In the genomic region with DNA sequence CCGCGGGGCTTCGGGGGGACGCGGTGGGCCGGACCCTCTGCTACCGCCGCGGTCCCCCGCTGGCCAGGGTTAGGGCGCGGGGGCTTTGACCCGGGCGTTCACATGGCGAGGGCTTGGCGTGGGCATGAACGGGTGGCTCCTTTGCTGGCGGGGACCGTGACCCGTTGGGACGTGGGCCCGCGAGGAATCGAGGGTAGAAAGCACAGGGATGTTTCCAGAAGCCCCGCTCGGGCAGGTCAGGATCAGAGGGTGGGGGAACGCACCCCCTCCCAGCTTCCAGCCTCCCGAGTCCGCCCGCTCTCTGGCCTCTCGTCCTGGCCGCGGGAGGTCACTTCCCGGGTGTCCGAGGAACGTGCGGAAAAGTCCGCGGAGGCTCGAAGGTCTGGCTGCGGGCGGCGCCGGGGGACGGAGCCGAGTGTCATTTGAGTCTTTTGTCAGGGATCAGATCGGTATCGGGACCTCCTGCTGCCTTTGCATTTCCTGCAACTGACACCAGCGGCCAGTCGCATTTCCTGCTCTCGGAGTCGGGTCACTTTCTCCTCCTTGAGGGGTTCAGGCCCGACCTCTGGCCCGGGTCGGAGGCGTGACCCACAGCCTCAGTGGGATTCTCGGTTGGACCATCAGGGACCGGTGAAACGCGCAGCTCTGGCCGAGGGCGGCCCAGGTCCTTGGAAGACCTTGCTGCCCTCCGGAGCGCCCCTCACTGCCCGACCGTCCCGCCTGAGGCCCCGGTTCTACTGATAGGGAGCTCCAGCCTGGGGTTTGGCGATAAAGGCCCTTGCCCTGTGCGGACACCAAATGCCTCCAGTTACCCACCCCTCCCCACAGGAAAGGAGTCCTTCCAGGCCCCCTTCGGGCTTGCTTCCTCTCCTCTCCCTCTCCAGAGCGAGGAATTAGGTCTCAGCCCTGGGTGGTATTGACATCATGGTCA, we compare ENCODE assay signal across 9 cellular contexts. TPM values are rescaled to one million over a fixed set of nuclear protein-coding genes. Genes with fewer than 3 reads are reported as not detected.
DNase-seq lines count a peak whose midpoint lies in the region; FAIRE-seq lines count a peak whose summit lies in the region.
"Had no signal": no experiment of that assay in that cellular context is flagged by ENCODE, and none has a peak within 500 bp of the region (broad histone marks: within the 10 kb centered on the region; RNA-seq: fewer than 3 reads in every experiment).

No MANE protein-coding gene starts in this region.

- POLR2A ChIA-PET in activated CD4-positive, alpha-beta memory T cell treated with anti-CD3 and anti-CD28 coated beads for 36 hours (lab: Charles Lee), result no interaction called here

- FAIRE-seq in urothelium cell line (lab: Jason Lieb, UNC), result no peak
- FAIRE-seq: A204.1 had no signal

- H3K4me1 Mint-ChIP-seq in activated CD4-positive, alpha-beta memory T cell treated with anti-CD3 and anti-CD28 coated beads for 36 hours (ENCODE audit: low read depth), result peaks cover 15% of the 10 kb centered on the region

- H3K4me3 Mint-ChIP-seq in activated CD4-positive, alpha-beta memory T cell treated with anti-CD3 and anti-CD28 coated beads for 36 hours, result peak overlapping the region; percentile 44

- H3K36me3 Mint-ChIP-seq in activated CD4-positive, alpha-beta memory T cell treated with anti-CD3 and anti-CD28 coated beads for 36 hours, result no peaks in the 10 kb centered on the region

- H3K4me1 ChIP-seq in iPS DF 6.9 (ENCODE audit: control insufficient read depth, insufficient read depth, low read length), result peaks cover 28% of the 10 kb centered on the region

- CTCF ChIA-PET in activated CD4-positive, alpha-beta memory T cell treated with anti-CD3 and anti-CD28 coated beads for 36 hours (lab: Charles Lee), result interaction anchor here (2.7 kb wide), 1 partner anchor 14 kb away, joined by 9 read pairs; no protein-coding TSS in a partner anchor

- intact Hi-C loops in activated CD4-positive, alpha-beta memory T cell treated with anti-CD3 and anti-CD28 coated beads for 36 hours (cut with micrococcal nuclease), result loop anchor here (5.0 kb wide), 1 partner anchor 47 kb away; no protein-coding TSS in a partner anchor

- H3K27ac ChIP-seq in iPS DF 6.9 (ENCODE audit: low read length), result no peak overlapping the region

- peak overlapping the region; percentile 45; the same call in 1 of the 2 replicates for H3K4me3 ChIP-seq in iPS DF 6.9 (ENCODE audit: low read length)

- DNase-seq in NCI-H146 (lab: John Stamatoyannopoulos, UW) (peak; percentile 38), NCI-H146 treated with DMSO at 0.1 percent for 48 hours (lab: John Stamatoyannopoulos, UW; ENCODE audit: unreplicated experiment) (no peak), iPS DF 6.9 (ENCODE audit: low read depth, low spot score) (no peak), activated gamma-delta T cell treated with Interleukin-2 at 50 U/mL for 16 hours (no peak), urothelium cell line (ENCODE audit: low spot score) (no peak), NAMALWA (ENCODE audit: low spot score) (no peak)
- peak; percentile 35 for DNase-seq in activated CD4-positive, alpha-beta memory T cell treated with anti-CD3 and anti-CD28 coated beads for 36 hours
- DNase-seq in stimulated activated CD8-positive, alpha-beta memory T cell treated with anti-CD3 and anti-CD28 coated beads, Interleukin-4, amount 100 ng/mL, for 48 hours, result peak; percentile 36

- peaks cover 65% of the 10 kb centered on the region for H3K27me3 Mint-ChIP-seq in activated CD4-positive, alpha-beta memory T cell treated with anti-CD3 and anti-CD28 coated beads for 36 hours

- H3K9me3 ChIP-seq in iPS DF 6.9 (ENCODE audit: control insufficient read depth, insufficient read depth, low read length), result no peaks in the 10 kb centered on the region

- H3K36me3 ChIP-seq in iPS DF 6.9 (ENCODE audit: control insufficient read depth, insufficient read depth, low read length), result no peaks in the 10 kb centered on the region

- no CpG with 5 or more reads among the region's 72 CpGs for WGBS in iPS DF 6.9 (ENCODE audit: insufficient coverage, insufficient read length)

- peaks cover 28% of the 10 kb centered on the region; the same call in 1 of the 2 replicates for H3K27me3 ChIP-seq in iPS DF 6.9 (ENCODE audit: control insufficient read depth, insufficient read depth, low read length)

- H3K27ac Mint-ChIP-seq in activated CD4-positive, alpha-beta memory T cell treated with anti-CD3 and anti-CD28 coated beads for 36 hours, result no peak overlapping the region

- no peaks in the 10 kb centered on the region for H3K9me3 Mint-ChIP-seq in activated CD4-positive, alpha-beta memory T cell treated with anti-CD3 and anti-CD28 coated beads for 36 hours

RNA-seq across cellular contexts. Expression of a gene that starts 0.7 kb away (rescaled TPM):
- total RNA-seq in activated CD4-positive, alpha-beta memory T cell treated with anti-CD3 and anti-CD28 coated beads for 36 hours, result under 1 TPM; 0.12 to 0.19 TPM

RNA-seq across cellular contexts. Expression of a gene that starts 32.2 kb away (rescaled TPM):
- total RNA-seq in activated CD4-positive, alpha-beta memory T cell treated with anti-CD3 and anti-CD28 coated beads for 36 hours, result not detected

Comparison
In these comparisons a context has a peak if more than half of its experiments do, and no peak if none do; other contexts are left out.
1. DNase-seq: peak in NCI-H146 (single experiment), activated CD4-positive, alpha-beta memory T cell treated with anti-CD3 and anti-CD28 coated beads for 36 hours (single experiment) and stimulated activated CD8-positive, alpha-beta memory T cell treated with anti-CD3 and anti-CD28 coated beads, Interleukin-4, amount 100 ng/mL, for 48 hours (single experiment); none in NCI-H146 treated with DMSO at 0.1 percent for 48 hours (single experiment), iPS DF 6.9 (single experiment), activated gamma-delta T cell treated with Interleukin-2 at 50 U/mL for 16 hours (single experiment), urothelium cell line (single experiment) and NAMALWA (single experiment).